ENCODE assay signal across 17 cellular contexts in the genomic region with DNA sequence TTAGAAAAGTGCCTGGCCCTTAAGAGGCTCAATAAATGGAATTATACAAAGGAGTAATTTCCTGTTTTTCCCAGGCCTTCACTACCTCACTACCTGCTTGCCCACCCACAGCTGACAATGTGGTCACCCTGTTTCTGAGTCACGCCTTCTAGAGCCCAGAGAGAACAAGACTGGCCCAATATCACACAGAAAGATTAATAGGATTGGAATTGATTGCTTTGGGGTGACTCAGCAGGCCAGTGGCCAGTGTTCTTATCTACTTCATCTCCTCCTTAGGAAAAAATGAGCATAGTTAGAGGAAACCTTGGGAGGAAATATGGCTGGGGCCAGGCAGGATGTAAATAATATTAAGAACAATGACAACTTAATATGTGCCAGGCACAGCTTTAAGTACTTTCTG. TPM values are rescaled to one million over a fixed set of nuclear protein-coding genes. Genes with fewer than 3 reads are reported as not detected.
DNase-seq lines count a peak whose midpoint lies in the region; ATAC-seq lines count a peak whose summit lies in the region.
"Had no signal": no experiment of that assay in that cellular context is flagged by ENCODE, and none has a peak within 500 bp of the region (broad histone marks: within the 10 kb centered on the region; RNA-seq: fewer than 3 reads in every experiment).

No MANE protein-coding gene starts in this region.

- H4K8ac ChIP-seq in trophoblast cell (ENCODE audit: low read depth, low read length): no peak overlapping the region
- no peak overlapping the region for H4K8ac ChIP-seq in mesendoderm (ENCODE audit: low read depth, low read length)

- H2BK120ac ChIP-seq in trophoblast cell (ENCODE audit: insufficient read depth, low read length, poor library complexity): no peak overlapping the region
- H2BK120ac ChIP-seq in mesendoderm (ENCODE audit: low read depth, low read length): no peak overlapping the region

- no peak overlapping the region for H2BK15ac ChIP-seq in mesendoderm (replicated peaks; ENCODE audit: low read depth)

- H3K79me2 ChIP-seq in trophoblast cell (ENCODE audit: control insufficient read depth, insufficient read depth, low read length, poor library complexity) (no peaks in the 10 kb centered on the region), mesendoderm (ENCODE audit: control insufficient read depth, insufficient read depth, low read length) (no peaks in the 10 kb centered on the region)

- H3K4me1 ChIP-seq in trophoblast cell (ENCODE audit: control insufficient read depth in 1 of 2, insufficient read depth in 2 of 2, low read length in 2 of 2): peaks cover 5 to 7% of the 10 kb centered on the region in 2 experiments
- H3K4me1 ChIP-seq in mesendoderm (ENCODE audit: control insufficient read depth, low read depth, low read length): no peaks in the 10 kb centered on the region
- H3K4me1 ChIP-seq: Caco-2 had no signal

- no peaks in the 10 kb centered on the region for H3K36me3 ChIP-seq in trophoblast cell (ENCODE audit: control insufficient read depth in 1 of 2, insufficient read depth in 2 of 2, low read length in 2 of 2)
- H3K36me3 ChIP-seq in mesendoderm (ENCODE audit: control insufficient read depth, insufficient read depth, low read length): no peaks in the 10 kb centered on the region

- no peak overlapping the region for H4K91ac ChIP-seq in trophoblast cell (ENCODE audit: low read depth, low read length)

- H3K27me3 ChIP-seq in trophoblast cell (ENCODE audit: insufficient read depth, low read length) (peaks cover 11% of the 10 kb centered on the region), mesendoderm (ENCODE audit: insufficient read depth, low read length, poor library complexity) (no peaks in the 10 kb centered on the region)

- no peak overlapping the region for H2AFZ ChIP-seq in trophoblast cell (ENCODE audit: insufficient read depth, low read length, poor library complexity)

- no peak overlapping the region for H4K12ac ChIP-seq in trophoblast cell (ENCODE audit: low read depth, low read length)

- H2AK5ac ChIP-seq in trophoblast cell (ENCODE audit: low read length) (no peak overlapping the region), mesendoderm (ENCODE audit: low read length) (no peak overlapping the region)

- H3K56ac ChIP-seq in mesendoderm (ENCODE audit: low read length): no peak overlapping the region

- H3K27ac ChIP-seq in trophoblast cell (ENCODE audit: low read depth, low read length) (no peak overlapping the region), mesendoderm (ENCODE audit: low read depth, low read length) (no peak overlapping the region)

- H3K9ac ChIP-seq in trophoblast cell (ENCODE audit: low read length): no peak overlapping the region
- H3K9ac ChIP-seq in mesendoderm (ENCODE audit: low read length): no peak overlapping the region

- DNase-seq in GM03348 (ENCODE audit: low spot score): peak; percentile 54
- DNase-seq in RKO (ENCODE audit: low spot score): peak; percentile 59
- DNase-seq in dermis blood vessel endothelial cell: peak; percentile 94
- peak; percentile 10 to 29 for DNase-seq in trophoblast cell
- no peak for DNase-seq in mesendoderm
- no peak for DNase-seq in germinal center (ENCODE audit: low spot score)
- DNase-seq: activated CD4-positive, alpha-beta T cell treated with anti-CD3 and anti-CD28 coated beads, Interleukin-2, amount 50 U/mL, for 4 hours; Caco-2; cortex of kidney; H7; NCI-H446 treated with DMSO at 0.1 percent for 48 hours; posterior cingulate gyrus; stimulated activated CD4-positive, alpha-beta T cell treated with anti-CD3 and anti-CD28 coated beads, Interleukin-4, amount 100 ng/mL, for 1 hour had no signal

- H3K79me1 ChIP-seq in trophoblast cell (ENCODE audit: low read length) (no peaks in the 10 kb centered on the region), mesendoderm (ENCODE audit: low read length) (no peaks in the 10 kb centered on the region)

- no peaks in the 10 kb centered on the region for H3K9me3 ChIP-seq in trophoblast cell (ENCODE audit: insufficient read depth, low read depth, low read length)
- H3K9me3 ChIP-seq: Caco-2 had no signal

- H3K4ac ChIP-seq in trophoblast cell (ENCODE audit: low read depth, low read length) (no peak overlapping the region), mesendoderm (ENCODE audit: low read depth, low read length) (no peak overlapping the region)

- H3K4me2 ChIP-seq in trophoblast cell (ENCODE audit: low read length) (no peak overlapping the region), mesendoderm (ENCODE audit: low read length) (no peak overlapping the region)

- H4K5ac ChIP-seq in mesendoderm (ENCODE audit: low read length): no peak overlapping the region

- no CpG with 5 or more reads among the region's 1 CpG for WGBS in trophoblast cell (ENCODE audit: extremely low coverage, insufficient coverage, insufficient read length)
- WGBS in mesendoderm (ENCODE audit: extremely low coverage, insufficient coverage, low lambda C conversion rate): no CpG with 5 or more reads among the region's 1 CpG

- H3K14ac ChIP-seq in trophoblast cell (ENCODE audit: low read length): no peak overlapping the region

- H2BK5ac ChIP-seq in trophoblast cell (ENCODE audit: low read depth, low read length, poor library complexity): no peak overlapping the region
- no peak overlapping the region for H2BK5ac ChIP-seq in mesendoderm (ENCODE audit: low read length)

- ATAC-seq in GM21576 (IDR thresholded peaks at IDR 0.05; ENCODE audit: unreplicated experiment): no peak
- ATAC-seq in HG03442 (IDR thresholded peaks at IDR 0.05; ENCODE audit: unreplicated experiment): no peak

- H3K23ac ChIP-seq in trophoblast cell (ENCODE audit: low read length) (no peak overlapping the region), mesendoderm (ENCODE audit: low read length) (no peak overlapping the region)

- H2BK12ac ChIP-seq in trophoblast cell (ENCODE audit: low read length): no peak overlapping the region

- H3K4me3 ChIP-seq in trophoblast cell (ENCODE audit: low read depth, low read length) (no peak overlapping the region), mesendoderm (ENCODE audit: low read length) (no peak overlapping the region)

- H3K18ac ChIP-seq in trophoblast cell (ENCODE audit: low read length): no peak overlapping the region
- no peak overlapping the region for H3K18ac ChIP-seq in mesendoderm (ENCODE audit: low read length)

RNA-seq across cellular contexts. Expression of a gene that starts 4.5 kb away (rescaled TPM):
- total RNA-seq in dermis blood vessel endothelial cell: 0.88 and 2.6 TPM in 2 replicates
- 0.04 TPM in 1 of 2 replicates, not detected in the other for polyA plus RNA-seq in trophoblast cell (2013)
- 1.1 TPM for polyA plus RNA-seq in mesendoderm (2013, experiment 1 of 2)
- 1.3 TPM for polyA plus RNA-seq in mesendoderm (2013, experiment 2 of 2)
- total RNA-seq: Caco-2, mesenteric fat pad, SK-MEL-5 had no signal

Comparison
In these comparisons a context has a peak if more than half of its experiments do, and no peak if none do; other contexts are left out.
1. DNase-seq: peak in GM03348 (single experiment), RKO (single experiment), dermis blood vessel endothelial cell (single experiment) and trophoblast cell (2 of 2); none in mesendoderm (single experiment) and germinal center (single experiment).